In genomic region chr2:199922856-199923255, GRCh38 we compare ENCODE assay signal across 13 cellular contexts. TPM values are rescaled to one million over a fixed set of nuclear protein-coding genes. Genes with fewer than 3 reads are reported as not detected.
A peak's percentile ranks its signal among the peaks of the same experiment; 100 is the strongest.
DNase-seq lines count a peak whose midpoint lies in the region; ATAC-seq, FAIRE-seq and TF ChIP-seq lines count a peak whose summit lies in the region.
"Had no signal": no experiment of that assay in that cellular context is flagged by ENCODE, and none has a peak within 500 bp of the region (broad histone marks: within the 10 kb centered on the region; RNA-seq: fewer than 3 reads in every experiment).

No MANE protein-coding gene starts in this region.

- H4K20me1 ChIP-seq in GM23338 (replicated peaks; ENCODE audit: insufficient read depth), result peaks cover 50% of the 10 kb centered on the region

- peaks cover 7% of the 10 kb centered on the region for H3K27me3 Mint-ChIP-seq in GM23338 (ENCODE audit: insufficient read depth, low read depth, poor library complexity)

- POLR2A ChIA-PET in A549 (lab: Yijun Ruan, JAX), result no interaction called here

- no peaks in the 10 kb centered on the region for H3K9me3 ChIP-seq in A549
- H3K9me3 ChIP-seq: esophagus muscularis mucosa had no signal

- peaks cover 45% of the 10 kb centered on the region for H3K36me3 Mint-ChIP-seq in GM23338 (ENCODE audit: low read depth)

- no peak overlapping the region for H3K4me3 Mint-ChIP-seq in GM23338

- peaks cover 1% of the 10 kb centered on the region; the same call in 1 of the 2 replicates for H3K36me3 ChIP-seq in GM23338 (ENCODE audit: insufficient read depth)

- H3K27ac Mint-ChIP-seq in GM23338, result peak overlapping the region; percentile 66

- peaks cover 92% of the 10 kb centered on the region for H3K79me2 ChIP-seq in GM23338 (replicated peaks; ENCODE audit: insufficient read depth)

- peaks cover 19% of the 10 kb centered on the region; the same call in 2 of the 3 replicates for H3K4me1 ChIP-seq in A549
- H3K4me1 ChIP-seq in GM23338 (ENCODE audit: insufficient read depth), result peaks cover 35% of the 10 kb centered on the region
- H3K4me1 ChIP-seq: esophagus muscularis mucosa had no signal

- ATAC-seq in A549 (peak; percentile 64 to 88; a peak in 5 of 6 replicates), GM23338 (peak; percentile 38; the same call in 2 of the 3 replicates), SK-N-SH treated with all-trans-retinoic acid at 6 μM for 48 hours (peak; percentile 84)

- CTCF ChIA-PET in A549 (lab: Yijun Ruan, JAX), result interaction anchor here (1.1 to 1.4 kb wide), 2 partner anchors 18 to 70 kb away, joined by 3 to 6 read pairs; no protein-coding TSS in a partner anchor

- H3K4me3 ChIP-seq in A549, result no peak overlapping the region
- no peak overlapping the region for H3K4me3 ChIP-seq in GM23338
- H3K4me3 ChIP-seq: esophagus muscularis mucosa had no signal

- TF ChIP-seq EP300 in A549 (IDR thresholded peaks at IDR 0.05), result no peak

- H3K27ac ChIP-seq in A549, result peak overlapping the region in 1 of 2 experiments; percentile 56; a peak in 3 of 6 replicates
- 0 out of 2 replicates have a peak overlapping the region, but pooled peaks have one; percentile 42 for H3K27ac ChIP-seq in GM23338 (ENCODE audit: low read depth)
- H3K27ac ChIP-seq: esophagus muscularis mucosa had no signal

- peak in 1 of 2 experiments; percentile 35 for DNase-seq in A549 (ENCODE audit: low read depth in 1 of 2, low spot score in 1 of 2)
- DNase-seq in GM23338 (ENCODE audit: low spot score), result no peak
- DNase-seq in iris pigment epithelial cell (ENCODE audit: low read depth), result peak; percentile 40
- no peak for DNase-seq in iPS-NIHi7 (ENCODE audit: extremely low spot score)
- no peak for DNase-seq in D721Med (ENCODE audit: insufficient read length, low spot score)
- no peak for DNase-seq in SHP77 treated with DMSO at 0.1 percent for 48 hours (lab: John Stamatoyannopoulos, UW)
- no peak for DNase-seq in NCI-H345 (lab: John Stamatoyannopoulos, UW)
- DNase-seq: activated naive CD4-positive, alpha-beta T cell; DMS79 treated with DMSO at 0.1 percent for 48 hours; H7 had no signal

- no peak for FAIRE-seq in A549 (lab: Jason Lieb, UNC)
- FAIRE-seq in D721Med (lab: Jason Lieb, UNC), result no peak
- FAIRE-seq: RCC 7860 had no signal

- no peaks in the 10 kb centered on the region for H3F3A ChIP-seq in GM23338 (replicated peaks; ENCODE audit: low read depth)

- 57% methylated on average over 5 of the region's 5 CpGs for WGBS in A549 (ENCODE audit: missing lambda C conversion rate)

- no peaks in the 10 kb centered on the region for H3K27me3 ChIP-seq in GM23338 (ENCODE audit: insufficient read depth)
- H3K27me3 ChIP-seq: esophagus muscularis mucosa had no signal

- no peak overlapping the region for H2AFZ ChIP-seq in GM23338

- H3K4me2 ChIP-seq in A549 (peak overlapping the region; percentile 50), GM23338 (0 out of 2 replicates have a peak overlapping the region, but pooled peaks have one; percentile 25)

- TF ChIP-seq CTCF in A549 (IDR thresholded peaks at IDR 0.05) (no peak), GM23338 (conservative IDR thresholded peaks at IDR 0.05; ENCODE audit: low read depth in 2 of 2) (no peak), D721Med (IDR thresholded peaks at IDR 0.05; ENCODE audit: insufficient read depth, missing control alignments) (no peak)

- peaks cover 31% of the 10 kb centered on the region for H3K4me1 Mint-ChIP-seq in GM23338

- no peak for TF ChIP-seq POLR2A in A549 (IDR thresholded peaks at IDR 0.05; ENCODE audit: low read length)

- H3K9me3 Mint-ChIP-seq in GM23338, result peaks cover 7% of the 10 kb centered on the region; the same call in 2 of the 3 replicates

- H3K9me2 ChIP-seq in GM23338 (ENCODE audit: insufficient read depth), result no peaks in the 10 kb centered on the region

- TF ChIP-seq RAD21 in A549 (conservative IDR thresholded peaks at IDR 0.05 in 1 of 2, IDR thresholded peaks at IDR 0.05 in 1 of 2), result no peak

TF ChIP-seq in A549, 52 proteins besides CTCF, POLR2A, EP300 and RAD21 (continues in another document):
- no peak for TF ChIP-seq KDM5A (IDR thresholded peaks at IDR 0.05)
- no peak for TF ChIP-seq BHLHE40 (IDR thresholded peaks at IDR 0.05; ENCODE audit: low read depth, low read length)

TF ChIP-seq in GM23338, 12 proteins besides CTCF, POLR2A, EP300 and RAD21 (continues in another document):
- TF ChIP-seq REST (IDR thresholded peaks at IDR 0.05; ENCODE audit: unreplicated experiment) (no peak), NANOG (IDR thresholded peaks at IDR 0.05; ENCODE audit: borderline replicate concordance) (no peak), EZH2 (IDR thresholded peaks at IDR 0.05; ENCODE audit: low read depth, unreplicated experiment) (no peak)

TF ChIP-seq in SK-N-SH treated with all-trans-retinoic acid at 6 μM for 48 hours, 23 proteins besides CTCF, POLR2A, EP300 and RAD21 (continues in another document):
- no peak for TF ChIP-seq CSRNP3 (CRISPR knock-in tag; IDR thresholded peaks at IDR 0.05)
- TF ChIP-seq ZC3H10 (CRISPR knock-in tag; IDR thresholded peaks at IDR 0.05), result no peak
- TF ChIP-seq BACH2 (CRISPR knock-in tag; IDR thresholded peaks at IDR 0.05; ENCODE audit: borderline replicate concordance), result no peak
- no peak for TF ChIP-seq CSDC2 (CRISPR knock-in tag; IDR thresholded peaks at IDR 0.05)
- TF ChIP-seq TSHZ2 (CRISPR knock-in tag; IDR thresholded peaks at IDR 0.05), result no peak
- no peak for TF ChIP-seq ZNF565 (CRISPR knock-in tag; conservative IDR thresholded peaks at IDR 0.05; ENCODE audit: low read depth)

RNA-seq across cellular contexts. Expression of gene C2orf69, which starts 11.8 kb away (rescaled TPM):
- polyA plus RNA-seq in A549 (2011; rRNA removed) (6.4 and 9.3 TPM in 2 replicates), A549 (2017; fragmentation: RNase III; extraction: RNeasy Plus Mini Kit Qiagen cat#74134 plus additional on column Dnase treatment) (9.2 to 9.9 TPM (median 9.4 TPM) in 3 replicates), GM23338 (2016; fragmentation: Nextera tagmentation; extraction: Ambion mirVana) (31.2 and 33.4 TPM in 2 replicates)
- 2.1 and 3.5 TPM in 2 replicates for polyA plus RNA-seq in A549 (2012; cell fraction: cytosol; rRNA removed)
- polyA plus RNA-seq in A549 (2012; cell fraction: nucleus; rRNA removed), result 1.6 and 4.0 TPM in 2 replicates
- polyA minus RNA-seq in A549 (2011; rRNA and poly(A)+ RNA removed), result 2.7 and 3.1 TPM in 2 replicates
- total RNA-seq in GM23338 (2014; rRNA removed; shearing (Covaris generic)), result 36.6 and 39.2 TPM in 2 replicates

RNA-seq across cellular contexts. Expression of gene TYW5, which starts 32.4 kb away (rescaled TPM):
- polyA plus RNA-seq in A549 (2011; rRNA removed), result 10.1 and 15.2 TPM in 2 replicates
- 2.9 and 3.1 TPM in 2 replicates for polyA plus RNA-seq in A549 (2012; cell fraction: cytosol; rRNA removed)
- 2.4 and 4.4 TPM in 2 replicates for polyA plus RNA-seq in A549 (2012; cell fraction: nucleus; rRNA removed)
- 7.8 to 9.0 TPM (median 8.2 TPM) in 3 replicates for polyA plus RNA-seq in A549 (2017; fragmentation: RNase III; extraction: RNeasy Plus Mini Kit Qiagen cat#74134 plus additional on column Dnase treatment)
- 4.7 and 4.9 TPM in 2 replicates for polyA minus RNA-seq in A549 (2011; rRNA and poly(A)+ RNA removed)
- total RNA-seq in GM23338 (2014; rRNA removed; shearing (Covaris generic)), result 18.4 and 19.6 TPM in 2 replicates
- polyA plus RNA-seq in GM23338 (2016; fragmentation: Nextera tagmentation; extraction: Ambion mirVana), result 10.6 and 12.4 TPM in 2 replicates

RNA-seq across cellular contexts. Expression of gene MAIP1, which starts 32.5 kb away (rescaled TPM):
- polyA plus RNA-seq in A549 (2011; rRNA removed) (36.0 and 36.9 TPM in 2 replicates), A549 (2017; fragmentation: RNase III; extraction: RNeasy Plus Mini Kit Qiagen cat#74134 plus additional on column Dnase treatment) (50.4 to 51.8 TPM (median 50.9 TPM) in 3 replicates), GM23338 (2016; fragmentation: Nextera tagmentation; extraction: Ambion mirVana) (34.0 and 41.9 TPM in 2 replicates)
- 26.7 and 39.8 TPM in 2 replicates for polyA plus RNA-seq in A549 (2012; cell fraction: cytosol; rRNA removed)
- polyA plus RNA-seq in A549 (2012; cell fraction: nucleus; rRNA removed), result 12.5 and 25.5 TPM in 2 replicates
- 12.7 and 15.1 TPM in 2 replicates for polyA minus RNA-seq in A549 (2011; rRNA and poly(A)+ RNA removed)
- 36.0 and 59.0 TPM in 2 replicates for total RNA-seq in GM23338 (2014; rRNA removed; shearing (Covaris generic))
